Comparison of ENCODE assay signal across 30 cellular contexts in the genomic region with DNA sequence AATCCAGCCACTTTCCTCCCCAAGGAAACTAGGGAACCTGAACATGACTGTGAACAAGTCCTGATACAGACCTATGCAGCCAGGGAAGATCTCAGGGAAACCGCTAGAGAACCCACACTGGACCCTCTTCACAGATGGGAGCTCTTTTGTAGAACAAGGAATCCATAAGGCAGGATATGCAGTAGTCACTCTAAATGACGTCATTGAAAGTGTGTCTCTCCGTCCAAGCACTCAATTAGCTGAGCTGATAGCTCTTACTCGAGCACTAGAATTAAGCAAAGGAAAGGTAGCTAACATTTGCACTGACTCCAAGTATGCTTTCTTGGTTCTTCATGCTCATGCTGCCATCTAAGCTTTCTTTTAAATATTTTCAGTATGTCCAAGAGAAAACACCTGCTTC. TPM values are rescaled to one million over a fixed set of nuclear protein-coding genes. Genes with fewer than 3 reads are reported as not detected.
DNase-seq lines count a peak whose midpoint lies in the region; ATAC-seq, FAIRE-seq and TF ChIP-seq lines count a peak whose summit lies in the region.
"Had no signal": no experiment of that assay in that cellular context is flagged by ENCODE, and none has a peak within 500 bp of the region (broad histone marks: within the 10 kb centered on the region; RNA-seq: fewer than 3 reads in every experiment).

No MANE protein-coding gene starts in this region.

- CTCF ChIA-PET in HepG2 (lab: Yijun Ruan, JAX; ENCODE audit: low intra/inter-chr PET ratio, low total read pairs) = no interaction called here
- CTCF ChIA-PET in GM12878 (lab: Yijun Ruan, JAX) = interaction anchor here (0.8 to 4.9 kb wide), 6 partner anchors 8 to 128 kb away, joined by 3 to 27 read pairs (median 3); no protein-coding TSS in a partner anchor

- WGBS in HepG2 (ENCODE audit: low lambda C conversion rate) = 22% methylated on average over 2 of the region's 4 CpGs
- 73% methylated on average over 3 of the region's 4 CpGs for WGBS in right lobe of liver (ENCODE audit: insufficient coverage, low coverage, low lambda C conversion rate, missing lambda C conversion rate)
- 86% methylated on average over 4 of the region's 4 CpGs for WGBS in GM12878 (ENCODE audit: insufficient coverage, insufficient replicate concordance, low lambda C conversion rate, missing lambda C conversion rate)

- H3K4me1 ChIP-seq in HepG2 (ENCODE audit: insufficient read depth, low read length) = no peaks in the 10 kb centered on the region; the same call in 1 of the 2 replicates
- no peaks in the 10 kb centered on the region for H3K4me1 ChIP-seq in right lobe of liver
- H3K4me1 ChIP-seq in GM12878 (ENCODE audit: control insufficient read depth, insufficient read depth, low read length) = peaks cover 13% of the 10 kb centered on the region
- H3K4me1 ChIP-seq: BE2C, BLaER1 had no signal

- H2AFZ ChIP-seq in HepG2 (ENCODE audit: low read length) = no peak overlapping the region
- no peak overlapping the region for H2AFZ ChIP-seq in GM12878 (ENCODE audit: control insufficient read depth, low read depth, low read length)

- H3K4me2 ChIP-seq in HepG2 (ENCODE audit: low read depth, low read length) = 0 out of 2 replicates have a peak overlapping the region, but pooled peaks have one; percentile 18
- H3K4me2 ChIP-seq in GM12878 (ENCODE audit: control insufficient read depth, insufficient read depth) = no peak overlapping the region
- H3K4me2 ChIP-seq: BLaER1 had no signal

- no peak for FAIRE-seq in HepG2 (lab: Jason Lieb, UNC)
- FAIRE-seq in GM12878 (lab: Jason Lieb, UNC) = no peak
- FAIRE-seq: A204.1, GM12891, GM19239 had no signal

- RAD21 ChIA-PET in GM12878 (lab: Charles Lee; ENCODE audit: unreplicated experiment) = no interaction called here

- no peak overlapping the region for H3K27ac ChIP-seq in HepG2 (ENCODE audit: extremely low read length, insufficient read depth, low read length)
- H3K27ac ChIP-seq in right lobe of liver = no peak overlapping the region
- H3K27ac ChIP-seq in GM12878 (ENCODE audit: control insufficient read depth, insufficient read depth) = no peak overlapping the region
- H3K27ac ChIP-seq: BLaER1 had no signal

- TF ChIP-seq CTCF in HepG2 (CRISPR knock-in tag; IDR thresholded peaks at IDR 0.05) (no peak), right lobe of liver (IDR thresholded peaks at IDR 0.05) (no peak), GM12878 (IDR thresholded peaks at IDR 0.05 in 2 of 3, conservative IDR thresholded peaks at IDR 0.05 in 1 of 3; ENCODE audit: control insufficient read depth in 2 of 3, extremely low read depth in 1 of 3, insufficient read depth in 1 of 3, low read depth in 3 of 3, low read length in 3 of 3) (no peak)

- H3K9me3 ChIP-seq in HepG2 (ENCODE audit: low read length) (no peaks in the 10 kb centered on the region), right lobe of liver (peaks cover 0 to 7% (median 2%) of the 10 kb centered on the region in 4 donors), GM12878 (replicated peaks; ENCODE audit: control insufficient read depth, insufficient read depth, low read length) (peaks cover 11% of the 10 kb centered on the region)

- H3K79me2 ChIP-seq in HepG2 (ENCODE audit: insufficient read depth, low read length) (no peaks in the 10 kb centered on the region), GM12878 (ENCODE audit: control insufficient read depth, insufficient read depth, low read length) (no peaks in the 10 kb centered on the region)

- H3K36me3 ChIP-seq in HepG2 (replicated peaks in 1 of 2; ENCODE audit: control insufficient read depth in 1 of 2, insufficient read depth in 2 of 2, low read length in 2 of 2) (no peaks in the 10 kb centered on the region), right lobe of liver (no peaks in the 10 kb centered on the region), GM12878 (ENCODE audit: control insufficient read depth in 2 of 2, insufficient read depth in 2 of 2, low read length in 1 of 2) (no peaks in the 10 kb centered on the region)
- H3K36me3 ChIP-seq: BE2C, BLaER1 had no signal

- no peak for TF ChIP-seq POLR2A in HepG2 (IDR thresholded peaks at IDR 0.05; ENCODE audit: insufficient read depth in 1 of 2, low read depth in 2 of 2, low read length in 2 of 2)
- no peak for TF ChIP-seq POLR2A in right lobe of liver (IDR thresholded peaks at IDR 0.05)
- no peak for TF ChIP-seq POLR2A in GM12878 (IDR thresholded peaks at IDR 0.05; ENCODE audit: low read depth, low read length)

- H3K4me3 ChIP-seq in HepG2 (replicated peaks in 1 of 3; ENCODE audit: insufficient read depth in 1 of 3, low read depth in 2 of 3, low read length in 3 of 3) (no peak overlapping the region), right lobe of liver (no peak overlapping the region), GM12878 (no peak overlapping the region)
- H3K4me3 ChIP-seq: BLaER1 had no signal

- no peak for TF ChIP-seq EP300 in HepG2 (IDR thresholded peaks at IDR 0.05; ENCODE audit: low read depth in 2 of 2, low read length in 2 of 2)
- TF ChIP-seq EP300 in HepG2 (CRISPR knock-in tag; IDR thresholded peaks at IDR 0.05; ENCODE audit: borderline replicate concordance) = no peak
- no peak for TF ChIP-seq EP300 in GM12878 (IDR thresholded peaks at IDR 0.05; ENCODE audit: borderline replicate concordance in 1 of 2, control insufficient read depth in 1 of 2, low read depth in 2 of 2, low read length in 2 of 2)

- TF ChIP-seq RAD21 in HepG2 (CRISPR knock-in tag; IDR thresholded peaks at IDR 0.05) (no peak), GM12878 (IDR thresholded peaks at IDR 0.05; ENCODE audit: insufficient read depth, low read depth, low read length) (no peak)

- peaks cover 0 to 8% of the 10 kb centered on the region in 2 experiments; a peak in 1 of 5 replicates for H3K27me3 ChIP-seq in HepG2 (ENCODE audit: control insufficient read depth in 1 of 2, insufficient read depth in 2 of 2, low read length in 2 of 2)
- H3K27me3 ChIP-seq in right lobe of liver = no peaks in the 10 kb centered on the region
- H3K27me3 ChIP-seq in GM12878 (replicated peaks in 1 of 2; ENCODE audit: control insufficient read depth in 2 of 2, insufficient read depth in 2 of 2, low read length in 1 of 2) = no peaks in the 10 kb centered on the region
- H3K27me3 ChIP-seq: BE2C, BLaER1 had no signal

- SMC1A ChIA-PET in GM12878 (lab: Charles Lee; ENCODE audit: uncharacterized antibody, unreplicated experiment) = interaction anchor here (1.0 to 1.2 kb wide), 2 partner anchors 51 to 81 kb away, joined by 3 read pairs; no protein-coding TSS in a partner anchor

- BruUV-seq in HepG2 (replicated peaks; lab: Mats Ljungman, UMichigan) (no TSS peak), GM12878 (replicated peaks; lab: Mats Ljungman, UMichigan) (no TSS peak)

- intact Hi-C loops in HepG2 (cut with micrococcal nuclease; ENCODE audit: unreplicated experiment) = no loop called here
- intact Hi-C loops in right lobe of liver (cut with DNase I) = no loop called here
- intact Hi-C loops in GM12878 (cut with micrococcal nuclease; ENCODE audit: unreplicated experiment) = no loop called here

- H3K9ac ChIP-seq in HepG2 (ENCODE audit: insufficient read depth, low read depth, low read length) = no peak overlapping the region
- no peak overlapping the region for H3K9ac ChIP-seq in GM12878 (ENCODE audit: control insufficient read depth, insufficient read depth, low read length)
- H3K9ac ChIP-seq: BLaER1 had no signal

- ATAC-seq in HepG2 = no peak
- ATAC-seq in right lobe of liver = no peak
- ATAC-seq in GM12878 = no peak
- ATAC-seq in HG03196 (IDR thresholded peaks at IDR 0.05; ENCODE audit: unreplicated experiment) = no peak

- no peak for DNase-seq in HepG2 (ENCODE audit: low spot score)
- DNase-seq in right lobe of liver = no peak
- DNase-seq in NCI-H69 (lab: John Stamatoyannopoulos, UW) = peak; percentile 16
- DNase-seq in GM12878 (ENCODE audit: low read depth, low spot score) = no peak
- no peak for DNase-seq in iPS-NIHi7 (ENCODE audit: extremely low spot score)
- no peak for DNase-seq in stimulated activated naive CD4-positive, alpha-beta T cell (lab: John Stamatoyannopoulos, UW)
- DNase-seq: 8988T; ACHN; BE2C; C1 segment of cervical spinal cord; CD4-positive, alpha-beta memory T cell; CD8-positive, alpha-beta memory T cell; COR-L47; DMS 273 treated with DMSO at 0.1 percent for 48 hours; DMS153; DMS53; DMS79; DND-41; EL had no signal

- POLR2A ChIA-PET in HepG2 (lab: Yijun Ruan, JAX) = no interaction called here
- POLR2A ChIA-PET in GM12878 (lab: Charles Lee) = no interaction called here

- in situ Hi-C loops in HepG2 (cut with HindIII; ENCODE audit: extremely low pct_ligation_motif_present, low pct_unique_long_range_greater_than_20kb) = no loop called here
- in situ Hi-C loops in GM12878 (cut with MboI) = no loop called here

- H4K20me1 ChIP-seq in HepG2 (ENCODE audit: insufficient read depth, low read length) (no peaks in the 10 kb centered on the region), GM12878 (ENCODE audit: control insufficient read depth, insufficient read depth) (no peaks in the 10 kb centered on the region)
- H4K20me1 ChIP-seq: BLaER1 had no signal

RNA-seq across cellular contexts. Expression of gene SMCO1, which starts 10.0 kb away (rescaled TPM):
- total RNA-seq in HepG2 (2016; rRNA removed; fragmentation: Illumina TruSeq; extraction: Trizol) (not detected in 2 replicates), right lobe of liver (not detected), GM12878 (2014; rRNA removed) (not detected in 2 replicates), GM12878 (2014; rRNA removed; fragmentation: Illumina TruSeq; extraction: Trizol) (not detected in 2 replicates), GM12878 (2021) (not detected in 2 replicates)
- total RNA-seq in HepG2 (2016; cell fraction: cytosol; rRNA removed; fragmentation: Illumina TruSeq; extraction: Trizol; ENCODE audit: low read depth) = not detected in 2 replicates
- total RNA-seq in HepG2 (2016; cell fraction: insoluble cytoplasmic fraction; rRNA removed; fragmentation: Illumina TruSeq; extraction: Trizol) = not detected in 2 replicates
- not detected in 2 replicates for total RNA-seq in HepG2 (2016; cell fraction: membrane; rRNA removed; fragmentation: Illumina TruSeq; extraction: Trizol)
- not detected in 2 replicates for total RNA-seq in HepG2 (2016; cell fraction: nucleus; rRNA removed; fragmentation: Illumina TruSeq; extraction: Trizol)
- polyA plus RNA-seq in HepG2 (2011; rRNA removed) (not detected in 2 replicates), GM12878 (2011; rRNA removed) (not detected in 2 replicates), GM12878 (2014; fragmentation: Illumina TruSeq; extraction: Trizol) (not detected in 2 replicates), GM12878 (2014; fragmentation: Nextera tagmentation; extraction: Ambion mirVana) (under 1 TPM in 1 of 2 experiments, not detected in 1; 0.05 TPM), GM12878 (2014; rRNA removed) (not detected in 2 replicates), GM12878 (2016; fragmentation: Nextera tagmentation; extraction: Ambion mirVana) (not detected)
- polyA plus RNA-seq in HepG2 (2011; cell fraction: cytosol; rRNA removed) = not detected in 2 replicates
- polyA plus RNA-seq in HepG2 (2011; cell fraction: nucleus; rRNA removed) = not detected in 2 replicates
- not detected in 2 replicates for polyA plus RNA-seq in HepG2 (2012)
- polyA plus RNA-seq in HepG2 (2016; cell fraction: cytosol; fragmentation: Illumina TruSeq; extraction: Trizol; ENCODE audit: low read depth) = not detected in 2 replicates
- polyA plus RNA-seq in HepG2 (2016; cell fraction: insoluble cytoplasmic fraction; fragmentation: Illumina TruSeq; extraction: Trizol; ENCODE audit: low read depth) = not detected in 2 replicates
- polyA plus RNA-seq in HepG2 (2016; cell fraction: membrane; fragmentation: Illumina TruSeq; extraction: Trizol; ENCODE audit: low read depth) = not detected in 2 replicates
- not detected in 2 replicates for polyA plus RNA-seq in HepG2 (2016; cell fraction: nucleus; fragmentation: Illumina TruSeq; extraction: Trizol; ENCODE audit: insufficient read depth, low read depth)
- polyA minus RNA-seq in HepG2 (2011; rRNA and poly(A)+ RNA removed; ENCODE audit: low replicate concordance) = not detected in 2 replicates
- not detected in 2 replicates for polyA minus RNA-seq in HepG2 (2011; cell fraction: cytosol; rRNA and poly(A)+ RNA removed)
- polyA minus RNA-seq in HepG2 (2011; cell fraction: nucleus; rRNA and poly(A)+ RNA removed) = not detected in 2 replicates
- not detected in 2 replicates for total RNA-seq in GM12878 (2013; cell fraction: nucleolus; rRNA removed)
- polyA plus RNA-seq in GM12878 (2011; ENCODE audit: low read depth) = not detected
- polyA plus RNA-seq in GM12878 (2011; cell fraction: cytosol; rRNA removed) = not detected in 2 replicates
- not detected in 2 replicates for polyA plus RNA-seq in GM12878 (2011; cell fraction: nucleus; rRNA removed)
- not detected in 2 replicates for polyA plus RNA-seq in GM12878 (2012)
- polyA minus RNA-seq in GM12878 (2011; rRNA and poly(A)+ RNA removed) = not detected in 2 replicates
- polyA minus RNA-seq in GM12878 (2011; cell fraction: cytosol; rRNA and poly(A)+ RNA removed) = not detected in 2 replicates
- not detected in 2 replicates for polyA minus RNA-seq in GM12878 (2011; cell fraction: nucleus; rRNA and poly(A)+ RNA removed)
- total RNA-seq: A673; CD4-positive, alpha-beta memory T cell; CD4-positive, CD25-positive, alpha-beta regulatory T cell; CD8-positive, alpha-beta memory T cell; Daoy; G401 had no signal
- polyA plus RNA-seq: AG04450; CD14-positive monocyte; CD4-positive, alpha-beta memory T cell; CD4-positive, CD25-positive, alpha-beta regulatory T cell; CD8-positive, alpha-beta memory T cell had no signal

RNA-seq across cellular contexts. Expression of gene RNF168, which starts 21.6 kb away (rescaled TPM):
- total RNA-seq in HepG2 (2016; rRNA removed; fragmentation: Illumina TruSeq; extraction: Trizol) (22.9 and 28.8 TPM in 2 replicates), right lobe of liver (10 to 100 TPM in 3 of 6 experiments, 1 to 10 TPM in 3; 7.5 to 14.2 (median 11.4) TPM), GM12878 (2014; rRNA removed) (28.5 and 32.1 TPM in 2 replicates), GM12878 (2014; rRNA removed; fragmentation: Illumina TruSeq; extraction: Trizol) (43.4 and 43.9 TPM in 2 replicates), GM12878 (2021) (47.5 and 47.7 TPM in 2 replicates)
- 4.0 and 5.2 TPM in 2 replicates for total RNA-seq in HepG2 (2016; cell fraction: cytosol; rRNA removed; fragmentation: Illumina TruSeq; extraction: Trizol; ENCODE audit: low read depth)
- total RNA-seq in HepG2 (2016; cell fraction: insoluble cytoplasmic fraction; rRNA removed; fragmentation: Illumina TruSeq; extraction: Trizol) = 22.6 and 28.8 TPM in 2 replicates
- total RNA-seq in HepG2 (2016; cell fraction: membrane; rRNA removed; fragmentation: Illumina TruSeq; extraction: Trizol) = 13.4 and 14.6 TPM in 2 replicates
- total RNA-seq in HepG2 (2016; cell fraction: nucleus; rRNA removed; fragmentation: Illumina TruSeq; extraction: Trizol) = 13.2 and 15.2 TPM in 2 replicates
- polyA plus RNA-seq in HepG2 (2011; rRNA removed) (3.4 and 3.7 TPM in 2 replicates), GM12878 (2011; rRNA removed) (12.7 and 12.8 TPM in 2 replicates), GM12878 (2014; fragmentation: Illumina TruSeq; extraction: Trizol) (21.0 and 23.7 TPM in 2 replicates), GM12878 (2014; fragmentation: Nextera tagmentation; extraction: Ambion mirVana) (10 to 100 TPM; 17.5 to 18.4 TPM), GM12878 (2014; rRNA removed) (12.8 and 14.2 TPM in 2 replicates), GM12878 (2016; fragmentation: Nextera tagmentation; extraction: Ambion mirVana) (10 to 100 TPM; 37.0 to 46.9 TPM)
- polyA plus RNA-seq in HepG2 (2011; cell fraction: cytosol; rRNA removed) = 2.5 and 3.1 TPM in 2 replicates
- polyA plus RNA-seq in HepG2 (2011; cell fraction: nucleus; rRNA removed) = 3.2 and 4.2 TPM in 2 replicates
- polyA plus RNA-seq in HepG2 (2012) = 7.6 TPM in 2 replicates
- 1.6 and 2.0 TPM in 2 replicates for polyA plus RNA-seq in HepG2 (2016; cell fraction: cytosol; fragmentation: Illumina TruSeq; extraction: Trizol; ENCODE audit: low read depth)
- polyA plus RNA-seq in HepG2 (2016; cell fraction: insoluble cytoplasmic fraction; fragmentation: Illumina TruSeq; extraction: Trizol; ENCODE audit: low read depth) = 14.1 and 14.6 TPM in 2 replicates
- 3.8 and 3.9 TPM in 2 replicates for polyA plus RNA-seq in HepG2 (2016; cell fraction: membrane; fragmentation: Illumina TruSeq; extraction: Trizol; ENCODE audit: low read depth)
- polyA plus RNA-seq in HepG2 (2016; cell fraction: nucleus; fragmentation: Illumina TruSeq; extraction: Trizol; ENCODE audit: insufficient read depth, low read depth) = 15.7 and 16.0 TPM in 2 replicates
- 15.5 and 55.3 TPM in 2 replicates for polyA minus RNA-seq in HepG2 (2011; rRNA and poly(A)+ RNA removed; ENCODE audit: low replicate concordance)
- 12.5 and 16.7 TPM in 2 replicates for polyA minus RNA-seq in HepG2 (2011; cell fraction: cytosol; rRNA and poly(A)+ RNA removed)
- polyA minus RNA-seq in HepG2 (2011; cell fraction: nucleus; rRNA and poly(A)+ RNA removed) = 9.0 and 12.3 TPM in 2 replicates
- total RNA-seq in GM12878 (2013; cell fraction: nucleolus; rRNA removed) = 143 and 148 TPM in 2 replicates
- 31.2 TPM for polyA plus RNA-seq in GM12878 (2011; ENCODE audit: low read depth)
- polyA plus RNA-seq in GM12878 (2011; cell fraction: cytosol; rRNA removed) = 11.6 and 14.8 TPM in 2 replicates
- 10.8 and 13.5 TPM in 2 replicates for polyA plus RNA-seq in GM12878 (2011; cell fraction: nucleus; rRNA removed)
- 32.3 and 35.3 TPM in 2 replicates for polyA plus RNA-seq in GM12878 (2012)
- 59.8 and 71.2 TPM in 2 replicates for polyA minus RNA-seq in GM12878 (2011; rRNA and poly(A)+ RNA removed)
- polyA minus RNA-seq in GM12878 (2011; cell fraction: cytosol; rRNA and poly(A)+ RNA removed) = 23.8 and 28.9 TPM in 2 replicates
- 27.4 and 38.8 TPM in 2 replicates for polyA minus RNA-seq in GM12878 (2011; cell fraction: nucleus; rRNA and poly(A)+ RNA removed)

RNA-seq across cellular contexts. Expression of gene WDR53, which starts 43.2 kb away (rescaled TPM):
- total RNA-seq in HepG2 (2016; rRNA removed; fragmentation: Illumina TruSeq; extraction: Trizol) (7.7 and 16.4 TPM in 2 replicates), right lobe of liver (1 to 10 TPM; 1.5 to 5.8 (median 4.3) TPM), GM12878 (2014; rRNA removed) (8.9 and 10.4 TPM in 2 replicates), GM12878 (2014; rRNA removed; fragmentation: Illumina TruSeq; extraction: Trizol) (14.5 and 15.8 TPM in 2 replicates), GM12878 (2021) (11.5 and 16.0 TPM in 2 replicates)
- total RNA-seq in HepG2 (2016; cell fraction: cytosol; rRNA removed; fragmentation: Illumina TruSeq; extraction: Trizol; ENCODE audit: low read depth) = 2.8 and 5.5 TPM in 2 replicates
- total RNA-seq in HepG2 (2016; cell fraction: insoluble cytoplasmic fraction; rRNA removed; fragmentation: Illumina TruSeq; extraction: Trizol) = 9.8 and 13.8 TPM in 2 replicates
- 6.5 and 7.9 TPM in 2 replicates for total RNA-seq in HepG2 (2016; cell fraction: membrane; rRNA removed; fragmentation: Illumina TruSeq; extraction: Trizol)
- total RNA-seq in HepG2 (2016; cell fraction: nucleus; rRNA removed; fragmentation: Illumina TruSeq; extraction: Trizol) = 5.2 and 7.0 TPM in 2 replicates
- polyA plus RNA-seq in HepG2 (2011; rRNA removed) (3.5 and 4.1 TPM in 2 replicates), GM12878 (2011; rRNA removed) (7.7 and 14.0 TPM in 2 replicates), GM12878 (2014; fragmentation: Illumina TruSeq; extraction: Trizol) (16.9 and 26.7 TPM in 2 replicates), GM12878 (2014; fragmentation: Nextera tagmentation; extraction: Ambion mirVana) (10 to 100 TPM; 17.4 to 18.4 TPM), GM12878 (2014; rRNA removed) (12.7 and 14.2 TPM in 2 replicates), GM12878 (2016; fragmentation: Nextera tagmentation; extraction: Ambion mirVana) (10 to 100 TPM; 18.9 to 20.3 TPM)
- polyA plus RNA-seq in HepG2 (2011; cell fraction: cytosol; rRNA removed) = 3.7 and 3.9 TPM in 2 replicates
- 2.9 and 3.9 TPM in 2 replicates for polyA plus RNA-seq in HepG2 (2011; cell fraction: nucleus; rRNA removed)
- 6.1 and 9.5 TPM in 2 replicates for polyA plus RNA-seq in HepG2 (2012)
- polyA plus RNA-seq in HepG2 (2016; cell fraction: cytosol; fragmentation: Illumina TruSeq; extraction: Trizol; ENCODE audit: low read depth) = 3.1 and 3.4 TPM in 2 replicates
- polyA plus RNA-seq in HepG2 (2016; cell fraction: insoluble cytoplasmic fraction; fragmentation: Illumina TruSeq; extraction: Trizol; ENCODE audit: low read depth) = 17.3 and 18.0 TPM in 2 replicates
- 5.2 and 5.5 TPM in 2 replicates for polyA plus RNA-seq in HepG2 (2016; cell fraction: membrane; fragmentation: Illumina TruSeq; extraction: Trizol; ENCODE audit: low read depth)
- 13.6 and 14.4 TPM in 2 replicates for polyA plus RNA-seq in HepG2 (2016; cell fraction: nucleus; fragmentation: Illumina TruSeq; extraction: Trizol; ENCODE audit: insufficient read depth, low read depth)
- 3.2 and 15.2 TPM in 2 replicates for polyA minus RNA-seq in HepG2 (2011; rRNA and poly(A)+ RNA removed; ENCODE audit: low replicate concordance)
- 1.8 and 2.3 TPM in 2 replicates for polyA minus RNA-seq in HepG2 (2011; cell fraction: cytosol; rRNA and poly(A)+ RNA removed)
- 2.1 and 4.0 TPM in 2 replicates for polyA minus RNA-seq in HepG2 (2011; cell fraction: nucleus; rRNA and poly(A)+ RNA removed)
- total RNA-seq in GM12878 (2013; cell fraction: nucleolus; rRNA removed) = 6.2 and 6.4 TPM in 2 replicates
- 9.7 TPM for polyA plus RNA-seq in GM12878 (2011; ENCODE audit: low read depth)
- 5.0 and 5.5 TPM in 2 replicates for polyA plus RNA-seq in GM12878 (2011; cell fraction: cytosol; rRNA removed)
- 4.1 and 6.7 TPM in 2 replicates for polyA plus RNA-seq in GM12878 (2011; cell fraction: nucleus; rRNA removed)
- 7.8 and 11.0 TPM in 2 replicates for polyA plus RNA-seq in GM12878 (2012)
- 5.7 and 7.4 TPM in 2 replicates for polyA minus RNA-seq in GM12878 (2011; rRNA and poly(A)+ RNA removed)
- 1.6 and 3.1 TPM in 2 replicates for polyA minus RNA-seq in GM12878 (2011; cell fraction: cytosol; rRNA and poly(A)+ RNA removed)
- 1.8 and 1.9 TPM in 2 replicates for polyA minus RNA-seq in GM12878 (2011; cell fraction: nucleus; rRNA and poly(A)+ RNA removed)

RNA-seq across cellular contexts. Expression of gene FBXO45, which starts 43.3 kb away (rescaled TPM):
- total RNA-seq in HepG2 (2016; rRNA removed; fragmentation: Illumina TruSeq; extraction: Trizol) (12.1 and 18.4 TPM in 2 replicates), right lobe of liver (1 to 10 TPM; 3.8 to 5.5 (median 4.4) TPM), GM12878 (2014; rRNA removed) (12.6 and 16.1 TPM in 2 replicates), GM12878 (2014; rRNA removed; fragmentation: Illumina TruSeq; extraction: Trizol) (17.3 and 17.5 TPM in 2 replicates), GM12878 (2021) (14.5 and 15.0 TPM in 2 replicates)
- 1.4 and 2.1 TPM in 2 replicates for total RNA-seq in HepG2 (2016; cell fraction: cytosol; rRNA removed; fragmentation: Illumina TruSeq; extraction: Trizol; ENCODE audit: low read depth)
- 12.2 and 16.6 TPM in 2 replicates for total RNA-seq in HepG2 (2016; cell fraction: insoluble cytoplasmic fraction; rRNA removed; fragmentation: Illumina TruSeq; extraction: Trizol)
- 9.5 and 10.4 TPM in 2 replicates for total RNA-seq in HepG2 (2016; cell fraction: membrane; rRNA removed; fragmentation: Illumina TruSeq; extraction: Trizol)
- 6.9 and 8.6 TPM in 2 replicates for total RNA-seq in HepG2 (2016; cell fraction: nucleus; rRNA removed; fragmentation: Illumina TruSeq; extraction: Trizol)
- polyA plus RNA-seq in HepG2 (2011; rRNA removed) (4.9 and 7.0 TPM in 2 replicates), GM12878 (2011; rRNA removed) (16.0 and 25.2 TPM in 2 replicates), GM12878 (2014; fragmentation: Illumina TruSeq; extraction: Trizol) (16.6 and 19.8 TPM in 2 replicates), GM12878 (2014; fragmentation: Nextera tagmentation; extraction: Ambion mirVana) (10 to 100 TPM in 1 of 2 experiments, 1 to 10 TPM in 1; 7.5 to 10.0 TPM), GM12878 (2014; rRNA removed) (9.3 and 11.0 TPM in 2 replicates), GM12878 (2016; fragmentation: Nextera tagmentation; extraction: Ambion mirVana) (1 to 10 TPM; 4.0 TPM)
- 2.7 and 4.4 TPM in 2 replicates for polyA plus RNA-seq in HepG2 (2011; cell fraction: cytosol; rRNA removed)
- polyA plus RNA-seq in HepG2 (2011; cell fraction: nucleus; rRNA removed) = 1.4 and 1.7 TPM in 2 replicates
- polyA plus RNA-seq in HepG2 (2012) = 7.8 and 9.3 TPM in 2 replicates
- polyA plus RNA-seq in HepG2 (2016; cell fraction: cytosol; fragmentation: Illumina TruSeq; extraction: Trizol; ENCODE audit: low read depth) = 1.4 and 1.6 TPM in 2 replicates
- polyA plus RNA-seq in HepG2 (2016; cell fraction: insoluble cytoplasmic fraction; fragmentation: Illumina TruSeq; extraction: Trizol; ENCODE audit: low read depth) = 17.1 and 19.3 TPM in 2 replicates
- polyA plus RNA-seq in HepG2 (2016; cell fraction: membrane; fragmentation: Illumina TruSeq; extraction: Trizol; ENCODE audit: low read depth) = 7.4 and 8.0 TPM in 2 replicates
- 8.4 and 9.2 TPM in 2 replicates for polyA plus RNA-seq in HepG2 (2016; cell fraction: nucleus; fragmentation: Illumina TruSeq; extraction: Trizol; ENCODE audit: insufficient read depth, low read depth)
- 2.6 and 8.3 TPM in 2 replicates for polyA minus RNA-seq in HepG2 (2011; rRNA and poly(A)+ RNA removed; ENCODE audit: low replicate concordance)
- 4.6 and 5.3 TPM in 2 replicates for polyA minus RNA-seq in HepG2 (2011; cell fraction: cytosol; rRNA and poly(A)+ RNA removed)
- 4.2 and 4.5 TPM in 2 replicates for polyA minus RNA-seq in HepG2 (2011; cell fraction: nucleus; rRNA and poly(A)+ RNA removed)
- total RNA-seq in GM12878 (2013; cell fraction: nucleolus; rRNA removed) = 10.8 and 11.8 TPM in 2 replicates
- polyA plus RNA-seq in GM12878 (2011; ENCODE audit: low read depth) = 6.1 TPM
- 4.5 and 5.1 TPM in 2 replicates for polyA plus RNA-seq in GM12878 (2011; cell fraction: cytosol; rRNA removed)
- polyA plus RNA-seq in GM12878 (2011; cell fraction: nucleus; rRNA removed) = 2.9 and 3.8 TPM in 2 replicates
- 8.4 and 8.9 TPM in 2 replicates for polyA plus RNA-seq in GM12878 (2012)
- 7.7 and 8.3 TPM in 2 replicates for polyA minus RNA-seq in GM12878 (2011; rRNA and poly(A)+ RNA removed)
- polyA minus RNA-seq in GM12878 (2011; cell fraction: cytosol; rRNA and poly(A)+ RNA removed) = 3.6 and 4.4 TPM in 2 replicates
- 1.2 and 2.4 TPM in 2 replicates for polyA minus RNA-seq in GM12878 (2011; cell fraction: nucleus; rRNA and poly(A)+ RNA removed)
